ENCODE assay signal across 1 cellular context in genomic region chr12:53180270-53180930, GRCh38.
TF ChIP-seq lines count a peak whose summit lies in the region.

A gene with protein sequence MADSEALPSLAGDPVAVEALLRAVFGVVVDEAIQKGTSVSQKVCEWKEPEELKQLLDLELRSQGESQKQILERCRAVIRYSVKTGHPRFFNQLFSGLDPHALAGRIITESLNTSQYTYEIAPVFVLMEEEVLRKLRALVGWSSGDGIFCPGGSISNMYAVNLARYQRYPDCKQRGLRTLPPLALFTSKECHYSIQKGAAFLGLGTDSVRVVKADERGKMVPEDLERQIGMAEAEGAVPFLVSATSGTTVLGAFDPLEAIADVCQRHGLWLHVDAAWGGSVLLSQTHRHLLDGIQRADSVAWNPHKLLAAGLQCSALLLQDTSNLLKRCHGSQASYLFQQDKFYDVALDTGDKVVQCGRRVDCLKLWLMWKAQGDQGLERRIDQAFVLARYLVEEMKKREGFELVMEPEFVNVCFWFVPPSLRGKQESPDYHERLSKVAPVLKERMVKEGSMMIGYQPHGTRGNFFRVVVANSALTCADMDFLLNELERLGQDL (minus strand): TSS chr12:53180925. CDS start chr12:53173470, 7,455 bp downstream.
Gene ZNF740 (plus strand): TSS chr12:53180722. CDS start chr12:53181984, 1,262 bp downstream.

TF ChIP-seq in HepG2, 621 proteins besides CTCF, POLR2A, EP300 and RAD21 (continued from another document):
- peak; percentile 73 for TF ChIP-seq ZFY (CRISPR knock-in tag; IDR thresholded peaks at IDR 0.05)
- TF ChIP-seq, protein P1, sequence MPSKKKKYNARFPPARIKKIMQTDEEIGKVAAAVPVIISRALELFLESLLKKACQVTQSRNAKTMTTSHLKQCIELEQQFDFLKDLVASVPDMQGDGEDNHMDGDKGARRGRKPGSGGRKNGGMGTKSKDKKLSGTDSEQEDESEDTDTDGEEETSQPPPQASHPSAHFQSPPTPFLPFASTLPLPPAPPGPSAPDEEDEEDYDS (CRISPR knock-in tag; IDR thresholded peaks at IDR 0.05): peak; percentile 60; the same call in 1 of the 2 replicates
- no peak for TF ChIP-seq CCAR2 (optimal IDR thresholded peaks at IDR 0.05; ENCODE audit: low read depth, low read length)
- TF ChIP-seq ARNT (IDR thresholded peaks at IDR 0.05): no peak
- TF ChIP-seq ZFP1 (CRISPR knock-in tag; IDR thresholded peaks at IDR 0.05): no peak
- TF ChIP-seq ZNF564 (CRISPR knock-in tag; IDR thresholded peaks at IDR 0.05): no peak
- no peak for TF ChIP-seq DPF2 (CRISPR knock-in tag; IDR thresholded peaks at IDR 0.05; ENCODE audit: borderline replicate concordance, low read depth)
- TF ChIP-seq, protein P2, sequence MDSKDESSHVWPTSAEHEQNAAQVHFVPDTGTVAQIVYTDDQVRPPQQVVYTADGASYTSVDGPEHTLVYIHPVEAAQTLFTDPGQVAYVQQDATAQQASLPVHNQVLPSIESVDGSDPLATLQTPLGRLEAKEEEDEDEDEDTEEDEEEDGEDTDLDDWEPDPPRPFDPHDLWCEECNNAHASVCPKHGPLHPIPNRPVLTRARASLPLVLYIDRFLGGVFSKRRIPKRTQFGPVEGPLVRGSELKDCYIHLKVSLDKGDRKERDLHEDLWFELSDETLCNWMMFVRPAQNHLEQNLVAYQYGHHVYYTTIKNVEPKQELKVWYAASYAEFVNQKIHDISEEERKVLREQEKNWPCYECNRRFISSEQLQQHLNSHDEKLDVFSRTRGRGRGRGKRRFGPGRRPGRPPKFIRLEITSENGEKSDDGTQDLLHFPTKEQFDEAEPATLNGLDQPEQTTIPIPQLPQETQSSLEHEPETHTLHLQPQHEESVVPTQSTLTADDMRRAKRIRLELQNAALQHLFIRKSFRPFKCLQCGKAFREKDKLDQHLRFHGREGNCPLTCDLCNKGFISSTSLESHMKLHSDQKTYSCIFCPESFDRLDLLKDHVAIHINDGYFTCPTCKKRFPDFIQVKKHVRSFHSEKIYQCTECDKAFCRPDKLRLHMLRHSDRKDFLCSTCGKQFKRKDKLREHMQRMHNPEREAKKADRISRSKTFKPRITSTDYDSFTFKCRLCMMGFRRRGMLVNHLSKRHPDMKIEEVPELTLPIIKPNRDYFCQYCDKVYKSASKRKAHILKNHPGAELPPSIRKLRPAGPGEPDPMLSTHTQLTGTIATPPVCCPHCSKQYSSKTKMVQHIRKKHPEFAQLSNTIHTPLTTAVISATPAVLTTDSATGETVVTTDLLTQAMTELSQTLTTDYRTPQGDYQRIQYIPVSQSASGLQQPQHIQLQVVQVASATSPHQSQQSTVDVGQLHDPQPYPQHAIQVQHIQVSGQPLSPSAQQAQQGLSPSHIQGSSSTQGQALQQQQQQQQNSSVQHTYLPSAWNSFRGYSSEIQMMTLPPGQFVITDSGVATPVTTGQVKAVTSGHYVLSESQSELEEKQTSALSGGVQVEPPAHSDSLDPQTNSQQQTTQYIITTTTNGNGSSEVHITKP (CRISPR knock-in tag; IDR thresholded peaks at IDR 0.05; ENCODE audit: low read depth): peak; percentile 67; the same call in 1 of the 2 replicates
- no peak; the same call in 1 of the 2 replicates for TF ChIP-seq TERF1 (CRISPR knock-in tag; IDR thresholded peaks at IDR 0.05)
- TF ChIP-seq ZNF652 (CRISPR knock-in tag; IDR thresholded peaks at IDR 0.05; ENCODE audit: borderline replicate concordance, low read depth): no peak
- TF ChIP-seq, protein P3, sequence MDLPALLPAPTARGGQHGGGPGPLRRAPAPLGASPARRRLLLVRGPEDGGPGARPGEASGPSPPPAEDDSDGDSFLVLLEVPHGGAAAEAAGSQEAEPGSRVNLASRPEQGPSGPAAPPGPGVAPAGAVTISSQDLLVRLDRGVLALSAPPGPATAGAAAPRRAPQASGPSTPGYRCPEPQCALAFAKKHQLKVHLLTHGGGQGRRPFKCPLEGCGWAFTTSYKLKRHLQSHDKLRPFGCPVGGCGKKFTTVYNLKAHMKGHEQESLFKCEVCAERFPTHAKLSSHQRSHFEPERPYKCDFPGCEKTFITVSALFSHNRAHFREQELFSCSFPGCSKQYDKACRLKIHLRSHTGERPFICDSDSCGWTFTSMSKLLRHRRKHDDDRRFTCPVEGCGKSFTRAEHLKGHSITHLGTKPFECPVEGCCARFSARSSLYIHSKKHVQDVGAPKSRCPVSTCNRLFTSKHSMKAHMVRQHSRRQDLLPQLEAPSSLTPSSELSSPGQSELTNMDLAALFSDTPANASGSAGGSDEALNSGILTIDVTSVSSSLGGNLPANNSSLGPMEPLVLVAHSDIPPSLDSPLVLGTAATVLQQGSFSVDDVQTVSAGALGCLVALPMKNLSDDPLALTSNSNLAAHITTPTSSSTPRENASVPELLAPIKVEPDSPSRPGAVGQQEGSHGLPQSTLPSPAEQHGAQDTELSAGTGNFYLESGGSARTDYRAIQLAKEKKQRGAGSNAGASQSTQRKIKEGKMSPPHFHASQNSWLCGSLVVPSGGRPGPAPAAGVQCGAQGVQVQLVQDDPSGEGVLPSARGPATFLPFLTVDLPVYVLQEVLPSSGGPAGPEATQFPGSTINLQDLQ (CRISPR knock-in tag; IDR thresholded peaks at IDR 0.05): no peak; the same call in 1 of the 2 replicates
- no peak for TF ChIP-seq DNMT1 (CRISPR knock-in tag; IDR thresholded peaks at IDR 0.05)
- TF ChIP-seq ZNF781 (CRISPR knock-in tag; IDR thresholded peaks at IDR 0.05; ENCODE audit: borderline replicate concordance, not compliant biosample characterization): no peak
- TF ChIP-seq XRCC5 (optimal IDR thresholded peaks at IDR 0.05; ENCODE audit: low read length): peak; percentile 39
- TF ChIP-seq RXRB (CRISPR knock-in tag; IDR thresholded peaks at IDR 0.05; ENCODE audit: borderline replicate concordance): peak; percentile 69
- no peak for TF ChIP-seq ARID3A (IDR thresholded peaks at IDR 0.05; ENCODE audit: low read depth, low read length)
- no peak for TF ChIP-seq CENPX (CRISPR knock-in tag; IDR thresholded peaks at IDR 0.05)
- no peak for TF ChIP-seq LRRFIP1 (CRISPR knock-in tag; conservative IDR thresholded peaks at IDR 0.05)
- no peak for TF ChIP-seq RAD51 (IDR thresholded peaks at IDR 0.05; ENCODE audit: borderline replicate concordance)
- TF ChIP-seq, protein P4, sequence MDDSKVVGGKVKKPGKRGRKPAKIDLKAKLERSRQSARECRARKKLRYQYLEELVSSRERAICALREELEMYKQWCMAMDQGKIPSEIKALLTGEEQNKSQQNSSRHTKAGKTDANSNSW (CRISPR knock-in tag; IDR thresholded peaks at IDR 0.05; ENCODE audit: borderline replicate concordance): no peak
- no peak for TF ChIP-seq RCOR2 (CRISPR knock-in tag; IDR thresholded peaks at IDR 0.05)
- TF ChIP-seq ZBTB43 (CRISPR knock-in tag; conservative IDR thresholded peaks at IDR 0.05): 0 out of 2 replicates have a peak, but pooled peaks have one; percentile 21
- TF ChIP-seq ZNF557 (CRISPR knock-in tag; IDR thresholded peaks at IDR 0.05): 0 out of 2 replicates have a peak, but pooled peaks have one; percentile 20
- peak; percentile 51; the same call in 1 of the 2 replicates for TF ChIP-seq ARNTL (CRISPR knock-in tag; IDR thresholded peaks at IDR 0.05)
- no peak for TF ChIP-seq ZNF326 (CRISPR knock-in tag; IDR thresholded peaks at IDR 0.05; ENCODE audit: borderline replicate concordance)
- TF ChIP-seq ZNF382 (CRISPR knock-in tag; IDR thresholded peaks at IDR 0.05; ENCODE audit: borderline replicate concordance): no peak
- TF ChIP-seq ZFP41 (CRISPR knock-in tag; IDR thresholded peaks at IDR 0.05; ENCODE audit: borderline replicate concordance): no peak
- TF ChIP-seq GABPA (IDR thresholded peaks at IDR 0.05; ENCODE audit: low read depth, low read length): peak; percentile 99
- peak; percentile 95 for TF ChIP-seq GABPA (CRISPR knock-in tag; IDR thresholded peaks at IDR 0.05; ENCODE audit: low read depth)
- TF ChIP-seq GATAD1 (CRISPR knock-in tag; IDR thresholded peaks at IDR 0.05): peak; percentile 87
- TF ChIP-seq LCORL (IDR thresholded peaks at IDR 0.05): no peak
- 0 out of 2 replicates have a peak, but pooled peaks have one; percentile 55 for TF ChIP-seq LCORL (CRISPR knock-in tag; IDR thresholded peaks at IDR 0.05)
- TF ChIP-seq KLF13 (CRISPR knock-in tag; IDR thresholded peaks at IDR 0.05): no peak
- no peak for TF ChIP-seq GTF3A (CRISPR knock-in tag; conservative IDR thresholded peaks at IDR 0.05)
- no peak for TF ChIP-seq MEIS2 (CRISPR knock-in tag; IDR thresholded peaks at IDR 0.05)
- no peak for TF ChIP-seq ZNF33A (CRISPR knock-in tag; IDR thresholded peaks at IDR 0.05; ENCODE audit: borderline replicate concordance)
- TF ChIP-seq GABPB1 (CRISPR knock-in tag; IDR thresholded peaks at IDR 0.05): peak; percentile 97
- no peak for TF ChIP-seq ZNF850 (CRISPR knock-in tag; conservative IDR thresholded peaks at IDR 0.05)
- TF ChIP-seq, protein P5, sequence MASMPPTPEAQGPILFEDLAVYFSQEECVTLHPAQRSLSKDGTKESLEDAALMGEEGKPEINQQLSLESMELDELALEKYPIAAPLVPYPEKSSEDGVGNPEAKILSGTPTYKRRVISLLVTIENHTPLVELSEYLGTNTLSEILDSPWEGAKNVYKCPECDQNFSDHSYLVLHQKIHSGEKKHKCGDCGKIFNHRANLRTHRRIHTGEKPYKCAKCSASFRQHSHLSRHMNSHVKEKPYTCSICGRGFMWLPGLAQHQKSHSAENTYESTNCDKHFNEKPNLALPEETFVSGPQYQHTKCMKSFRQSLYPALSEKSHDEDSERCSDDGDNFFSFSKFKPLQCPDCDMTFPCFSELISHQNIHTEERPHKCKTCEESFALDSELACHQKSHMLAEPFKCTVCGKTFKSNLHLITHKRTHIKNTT (CRISPR knock-in tag; IDR thresholded peaks at IDR 0.05): no peak
- TF ChIP-seq ZNF644 (CRISPR knock-in tag; IDR thresholded peaks at IDR 0.05; ENCODE audit: low read depth): no peak
- no peak for TF ChIP-seq SRSF4 (IDR thresholded peaks at IDR 0.05; ENCODE audit: low read depth, low read length, poor library complexity, severe bottlenecking)
- peak; percentile 49; the same call in 1 of the 2 replicates for TF ChIP-seq HMG20B (CRISPR knock-in tag; conservative IDR thresholded peaks at IDR 0.05)
